ENCODE assay signal across 23 cellular contexts in genomic region chr15:27686376-27686775, GRCh38.
DNase-seq lines count a peak whose midpoint lies in the region; ATAC-seq and TF ChIP-seq lines count a peak whose summit lies in the region.
"Had no signal": no experiment of that assay in that cellular context is flagged by ENCODE, and none has a peak within 500 bp of the region (broad histone marks: within the 10 kb centered on the region; RNA-seq: fewer than 3 reads in every experiment).

No MANE protein-coding gene starts in this region.

- H3K9me3 Mint-ChIP-seq in CD8-positive, alpha-beta memory T cell, result peaks cover 0 to 8% (median 4%) of the 10 kb centered on the region in 5 donors
- H3K9me3 Mint-ChIP-seq: activated naive CD8-positive, alpha-beta T cell treated with anti-CD3 and anti-CD28 coated beads, Interleukin-2, amount 50 U/mL, for 24 hours; neural progenitor cell had no signal

- no peak overlapping the region for H3K23ac ChIP-seq in mesenchymal stem cell (ENCODE audit: low read length in 2 of 2)

- no peak overlapping the region for H2BK12ac ChIP-seq in mesenchymal stem cell (ENCODE audit: low read length in 2 of 2)

- no peak overlapping the region for H3K14ac ChIP-seq in mesenchymal stem cell (ENCODE audit: low read length in 2 of 2)

- no peak overlapping the region for H3K4me3 ChIP-seq in NT2/D1 (ENCODE audit: insufficient read length, low read depth)
- H3K4me3 ChIP-seq in choroid plexus epithelial cell (ENCODE audit: low read depth, low read length), result no peak overlapping the region
- H3K4me3 ChIP-seq in mesenchymal stem cell (ENCODE audit: insufficient read depth in 1 of 2, low read depth in 1 of 2, low read length in 2 of 2), result no peak overlapping the region
- H3K4me3 ChIP-seq in CD8-positive, alpha-beta memory T cell (ENCODE audit: low read length), result no peak overlapping the region
- no peak overlapping the region for H3K4me3 ChIP-seq in upper lobe of right lung
- no peak overlapping the region for H3K4me3 ChIP-seq in sigmoid colon
- H3K4me3 ChIP-seq: left lung, neural progenitor cell, psoas muscle, SJCRH30, uterus had no signal

- H3K4ac ChIP-seq in mesenchymal stem cell (ENCODE audit: low read depth in 1 of 2, low read length in 2 of 2), result no peak overlapping the region

- no peak overlapping the region for H4K8ac ChIP-seq in mesenchymal stem cell (ENCODE audit: low read length)

- intact Hi-C loops in upper lobe of right lung (cut with DNase I), result no loop called here
- intact Hi-C loops in sigmoid colon (cut with DNase I), result no loop called here

- H4K91ac ChIP-seq in mesenchymal stem cell (ENCODE audit: low read length), result no peak overlapping the region

- H3K4me3 Mint-ChIP-seq in CD8-positive, alpha-beta memory T cell, result no peak overlapping the region
- H3K4me3 Mint-ChIP-seq: activated naive CD8-positive, alpha-beta T cell treated with anti-CD3 and anti-CD28 coated beads, Interleukin-2, amount 50 U/mL, for 24 hours; neural progenitor cell had no signal

- no peak for TF ChIP-seq EP300 in sigmoid colon (IDR thresholded peaks at IDR 0.05)

- 60% methylated on average over 1 of the region's 3 CpGs for WGBS in mesenchymal stem cell
- 78 to 79% methylated on average over 3 of the region's 3 CpGs for WGBS in sigmoid colon, 2 donors

- H3K9me3 ChIP-seq in NT2/D1 (ENCODE audit: insufficient read depth, low read length) (peaks cover 28% of the 10 kb centered on the region), mesenchymal stem cell (ENCODE audit: control insufficient read depth, low read length) (no peaks in the 10 kb centered on the region), upper lobe of right lung (no peaks in the 10 kb centered on the region), sigmoid colon (no peaks in the 10 kb centered on the region)
- H3K9me3 ChIP-seq in CD8-positive, alpha-beta memory T cell (ENCODE audit: low read length), result no peaks in the 10 kb centered on the region
- H3K9me3 ChIP-seq: left lung, psoas muscle, SJCRH30, uterus had no signal

- no peak overlapping the region for H2AFZ ChIP-seq in mesenchymal stem cell (ENCODE audit: low read depth, low read length)
- H2AFZ ChIP-seq: neural progenitor cell had no signal

- no peak overlapping the region for H3K4me2 ChIP-seq in mesenchymal stem cell (ENCODE audit: low read length, poor library complexity, severe bottlenecking)
- H3K4me2 ChIP-seq: neural progenitor cell had no signal

- H3K9ac ChIP-seq in NT2/D1 (ENCODE audit: insufficient read length, low read depth), result no peak overlapping the region
- H3K9ac ChIP-seq in mesenchymal stem cell (ENCODE audit: low read length), result no peak overlapping the region
- H3K9ac ChIP-seq: neural progenitor cell had no signal

- no peaks in the 10 kb centered on the region for H3K79me1 ChIP-seq in mesenchymal stem cell (replicated peaks; ENCODE audit: low read length, poor library complexity, severe bottlenecking)

- no peak for TF ChIP-seq POLR2A in sigmoid colon (IDR thresholded peaks at IDR 0.05)

- CTCF ChIA-PET in CD8-positive, alpha-beta memory T cell (lab: Charles Lee), result no interaction called here

- no peaks in the 10 kb centered on the region for H3K36me3 Mint-ChIP-seq in CD8-positive, alpha-beta memory T cell
- H3K36me3 Mint-ChIP-seq: neural progenitor cell had no signal

- DNase-seq in AG08395 (ENCODE audit: low spot score) (peak; percentile 10), NT2/D1 (ENCODE audit: low read depth, low spot score) (peak; percentile 15), choroid plexus epithelial cell (ENCODE audit: low read depth) (peak; percentile 68), mesenchymal stem cell (no peak), upper lobe of right lung (no peak), sigmoid colon (no peak)
- no peak for DNase-seq in CD8-positive, alpha-beta memory T cell
- no peak for DNase-seq in activated CD4-positive, CD25-positive, alpha-beta regulatory T cell treated with anti-CD3 and anti-CD28 coated beads, Interleukin-2, amount 50 U/mL, for 72 hours
- DNase-seq: activated CD4-positive, alpha-beta T cell treated with anti-CD3 and anti-CD28 coated beads, Interleukin-2, amount 50 U/mL, for 1 hour; activated CD8-positive, alpha-beta memory T cell treated with anti-CD3 and anti-CD28 coated beads, Interleukin-2, amount 50 U/mL, for 48 hours; activated effector memory CD4-positive, alpha-beta T cell treated with Interleukin-2 at 50 U/mL for 16 hours; activated naive CD8-positive, alpha-beta T cell treated with anti-CD3 and anti-CD28 coated beads, Interleukin-2, amount 50 U/mL, for 24 hours; caudate nucleus; DMS 273 treated with DMSO at 0.1 percent for 48 hours; KBM-7; left lung; NCI-H1694 treated with DMSO at 0.1 percent for 48 hours; NCI-H82; psoas muscle; SJCRH30; uterus had no signal

- H2AK5ac ChIP-seq in mesenchymal stem cell (ENCODE audit: low read length, severe bottlenecking), result no peak overlapping the region

- H2BK15ac ChIP-seq in mesenchymal stem cell (ENCODE audit: low read depth, poor library complexity, severe bottlenecking), result no peak overlapping the region

- no peak overlapping the region for H3K18ac ChIP-seq in mesenchymal stem cell (ENCODE audit: low read depth in 1 of 2, low read length in 2 of 2)

- POLR2A ChIA-PET in CD8-positive, alpha-beta memory T cell (lab: Charles Lee), result no interaction called here

- H3K4me1 ChIP-seq in NT2/D1 (ENCODE audit: insufficient read depth, insufficient read length) (no peaks in the 10 kb centered on the region), mesenchymal stem cell (ENCODE audit: control insufficient read depth, insufficient read depth, low read depth, low read length) (peaks cover 4% of the 10 kb centered on the region), upper lobe of right lung (no peaks in the 10 kb centered on the region), sigmoid colon (no peaks in the 10 kb centered on the region)
- H3K4me1 ChIP-seq in CD8-positive, alpha-beta memory T cell (ENCODE audit: insufficient read depth, low read length), result no peaks in the 10 kb centered on the region
- H3K4me1 ChIP-seq: left lung, neural progenitor cell, psoas muscle, SJCRH30, uterus had no signal

- no peaks in the 10 kb centered on the region for H3K36me3 ChIP-seq in NT2/D1 (ENCODE audit: insufficient read depth, insufficient read length, low read length)
- H3K36me3 ChIP-seq in mesenchymal stem cell (ENCODE audit: control insufficient read depth in 1 of 2, insufficient read depth in 2 of 2, low read depth in 1 of 2, low read length in 2 of 2), result no peaks in the 10 kb centered on the region
- no peaks in the 10 kb centered on the region for H3K36me3 ChIP-seq in CD8-positive, alpha-beta memory T cell (ENCODE audit: insufficient read depth, low read length)
- H3K36me3 ChIP-seq in upper lobe of right lung, result no peaks in the 10 kb centered on the region
- H3K36me3 ChIP-seq in sigmoid colon, result no peaks in the 10 kb centered on the region
- H3K36me3 ChIP-seq: left lung, neural progenitor cell, SJCRH30, uterus had no signal

- no peaks in the 10 kb centered on the region for H3K27me3 Mint-ChIP-seq in CD8-positive, alpha-beta memory T cell
- H3K27me3 Mint-ChIP-seq: activated naive CD8-positive, alpha-beta T cell treated with anti-CD3 and anti-CD28 coated beads, Interleukin-2, amount 50 U/mL, for 24 hours had no signal

- peak overlapping the region; percentile 39 for H3K27ac ChIP-seq in mesenchymal stem cell (ENCODE audit: low read length, poor library complexity, severe bottlenecking)
- H3K27ac ChIP-seq in CD8-positive, alpha-beta memory T cell (ENCODE audit: low read depth, low read length), result no peak overlapping the region
- no peak overlapping the region for H3K27ac ChIP-seq in upper lobe of right lung
- no peak overlapping the region for H3K27ac ChIP-seq in sigmoid colon
- H3K27ac ChIP-seq: C4-2B, left lung, neural progenitor cell, psoas muscle, SJCRH30, uterus had no signal

- TF ChIP-seq CTCF in choroid plexus epithelial cell (conservative IDR thresholded peaks at IDR 0.05; ENCODE audit: low read depth, low read length), result no peak
- no peak for TF ChIP-seq CTCF in upper lobe of right lung (IDR thresholded peaks at IDR 0.05)
- TF ChIP-seq CTCF in sigmoid colon (IDR thresholded peaks at IDR 0.05), result no peak

- H3K4me1 Mint-ChIP-seq in CD8-positive, alpha-beta memory T cell, result no peaks in the 10 kb centered on the region
- H3K4me1 Mint-ChIP-seq: activated naive CD8-positive, alpha-beta T cell treated with anti-CD3 and anti-CD28 coated beads, Interleukin-2, amount 50 U/mL, for 24 hours had no signal

- H2BK120ac ChIP-seq in mesenchymal stem cell (ENCODE audit: low read depth, low read length), result no peak overlapping the region

- H2BK5ac ChIP-seq in mesenchymal stem cell (ENCODE audit: low read depth, low read length, poor library complexity, severe bottlenecking), result no peak overlapping the region

- no peak overlapping the region for H3K27ac Mint-ChIP-seq in CD8-positive, alpha-beta memory T cell
- H3K27ac Mint-ChIP-seq: activated naive CD8-positive, alpha-beta T cell treated with anti-CD3 and anti-CD28 coated beads, Interleukin-2, amount 50 U/mL, for 24 hours; neural progenitor cell had no signal

- no peak for ATAC-seq in upper lobe of right lung
- ATAC-seq: activated naive CD8-positive, alpha-beta T cell treated with anti-CD3 and anti-CD28 coated beads, Interleukin-2, amount 50 U/mL, for 24 hours; left lung; psoas muscle had no signal

- H3K27me3 ChIP-seq in NT2/D1 (ENCODE audit: insufficient read depth, insufficient read length) (no peaks in the 10 kb centered on the region), mesenchymal stem cell (ENCODE audit: control insufficient read depth in 1 of 2, insufficient read depth in 1 of 2, low read length in 2 of 2) (no peaks in the 10 kb centered on the region), upper lobe of right lung (no peaks in the 10 kb centered on the region), sigmoid colon (no peaks in the 10 kb centered on the region)
- no peaks in the 10 kb centered on the region for H3K27me3 ChIP-seq in CD8-positive, alpha-beta memory T cell (ENCODE audit: insufficient read depth, low read length, poor library complexity, severe bottlenecking)
- H3K27me3 ChIP-seq: left lung, neural progenitor cell, SJCRH30, uterus had no signal

Comparison
In these comparisons a context has a peak if more than half of its experiments do, and no peak if none do; other contexts are left out.
1. DNase-seq: peak in AG08395 (single experiment), NT2/D1 (single experiment) and choroid plexus epithelial cell (single experiment); none in mesenchymal stem cell (single experiment), CD8-positive, alpha-beta memory T cell (0 of 5), upper lobe of right lung (single experiment), sigmoid colon (single experiment) and activated CD4-positive, CD25-positive, alpha-beta regulatory T cell treated with anti-CD3 and anti-CD28 coated beads, Interleukin-2, amount 50 U/mL, for 72 hours (single experiment).